1 cellular context compared by ENCODE assay signal in the genomic region with DNA sequence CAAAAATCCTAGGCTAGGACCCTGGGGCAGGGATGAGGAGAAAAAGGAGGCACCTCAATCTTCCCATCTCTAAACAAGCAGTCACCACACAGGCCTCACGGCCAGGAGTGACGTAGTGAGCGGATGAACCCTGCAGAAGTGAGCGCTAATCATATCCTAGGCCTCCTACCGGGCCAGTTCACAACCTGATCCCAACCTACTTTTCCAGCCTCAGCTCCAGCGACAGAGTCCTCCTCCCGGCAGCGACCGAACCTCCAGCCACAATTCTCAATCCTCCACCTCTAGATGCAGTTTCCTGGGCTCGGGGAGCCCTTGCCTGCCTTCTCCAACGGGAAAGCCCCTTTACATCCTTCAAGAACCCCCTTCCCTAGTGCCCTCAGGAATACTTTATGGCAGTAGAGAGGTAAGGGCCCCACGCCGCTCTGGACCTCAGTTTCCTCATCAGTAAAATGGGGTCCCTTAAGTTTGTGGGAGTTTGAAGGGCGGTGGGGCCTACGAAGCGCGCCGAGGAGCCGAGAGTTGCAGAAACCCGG.
A peak's percentile ranks its signal among the peaks of the same experiment; 100 is the strongest.
TF ChIP-seq lines count a peak whose summit lies in the region.

No MANE protein-coding gene starts in this region.

TF ChIP-seq in HepG2, 621 proteins besides CTCF, POLR2A, EP300 and RAD21 (continued from another document and continues in another):
- TF ChIP-seq FIP1L1 (IDR thresholded peaks at IDR 0.05; ENCODE audit: borderline replicate concordance, insufficient read depth, low read depth, low read length) (0 out of 2 replicates have a peak, but pooled peaks have one; percentile 14), MXI1 (IDR thresholded peaks at IDR 0.05; ENCODE audit: borderline replicate concordance, low read depth, low read length) (no peak), CHD2 (IDR thresholded peaks at IDR 0.05; ENCODE audit: low read depth, low read length) (no peak), NAIF1 (CRISPR knock-in tag; IDR thresholded peaks at IDR 0.05; ENCODE audit: borderline replicate concordance) (no peak), CHCHD3 (CRISPR knock-in tag; IDR thresholded peaks at IDR 0.05) (no peak), ZNF230 (CRISPR knock-in tag; IDR thresholded peaks at IDR 0.05) (no peak), SSRP1 (CRISPR knock-in tag; IDR thresholded peaks at IDR 0.05) (no peak), MED13 (CRISPR knock-in tag; IDR thresholded peaks at IDR 0.05) (no peak), PAF1 (CRISPR knock-in tag; IDR thresholded peaks at IDR 0.05) (no peak), U2AF2 (IDR thresholded peaks at IDR 0.05; ENCODE audit: low read depth, low read length) (0 out of 2 replicates have a peak, but pooled peaks have one; percentile 9), MXD4 (CRISPR knock-in tag; IDR thresholded peaks at IDR 0.05) (no peak), ZNF274 (CRISPR knock-in tag; IDR thresholded peaks at IDR 0.05) (no peak), ZNF24 (IDR thresholded peaks at IDR 0.05) (no peak), SATB2 (CRISPR knock-in tag; IDR thresholded peaks at IDR 0.05) (0 out of 2 replicates have a peak, but pooled peaks have one; percentile 17), ZNF674 (CRISPR knock-in tag; IDR thresholded peaks at IDR 0.05; ENCODE audit: low read depth) (no peak), ZFP82 (CRISPR knock-in tag; IDR thresholded peaks at IDR 0.05; ENCODE audit: borderline replicate concordance) (no peak), REPIN1 (CRISPR knock-in tag; IDR thresholded peaks at IDR 0.05; ENCODE audit: borderline replicate concordance, low read depth) (no peak), ZNF205 (CRISPR knock-in tag; IDR thresholded peaks at IDR 0.05) (peak; percentile 100), NR3C1 (CRISPR knock-in tag; IDR thresholded peaks at IDR 0.05) (no peak), ZNF263 (CRISPR knock-in tag; IDR thresholded peaks at IDR 0.05) (peak; percentile 64; the same call in 1 of the 2 replicates), KDM5A (IDR thresholded peaks at IDR 0.05; ENCODE audit: borderline replicate concordance, low read length) (no peak), XBP1 (CRISPR knock-in tag; IDR thresholded peaks at IDR 0.05) (no peak), KLF9 (CRISPR knock-in tag; IDR thresholded peaks at IDR 0.05; ENCODE audit: low read depth) (no peak), AGO2 (optimal IDR thresholded peaks at IDR 0.05; ENCODE audit: low read depth, low read length) (no peak), MAFG (CRISPR knock-in tag; IDR thresholded peaks at IDR 0.05) (no peak), NCOR1 (IDR thresholded peaks at IDR 0.05; ENCODE audit: borderline replicate concordance, low read length) (no peak), NR1H2 (CRISPR knock-in tag; IDR thresholded peaks at IDR 0.05; ENCODE audit: borderline replicate concordance, low read depth) (no peak), EEA1 (CRISPR knock-in tag; IDR thresholded peaks at IDR 0.05; ENCODE audit: borderline replicate concordance) (no peak), GFI1 (CRISPR knock-in tag; IDR thresholded peaks at IDR 0.05; ENCODE audit: borderline replicate concordance) (no peak; the same call in 1 of the 2 replicates), JARID2 (CRISPR knock-in tag; IDR thresholded peaks at IDR 0.05; ENCODE audit: insufficient replicate concordance) (no peak), ZNF567 (CRISPR knock-in tag; IDR thresholded peaks at IDR 0.05; ENCODE audit: borderline replicate concordance) (no peak), GLI4 (CRISPR knock-in tag; IDR thresholded peaks at IDR 0.05; ENCODE audit: borderline replicate concordance) (no peak), MEF2D (CRISPR knock-in tag; IDR thresholded peaks at IDR 0.05) (no peak), KDM1A (CRISPR knock-in tag; IDR thresholded peaks at IDR 0.05) (no peak), SOX13 (IDR thresholded peaks at IDR 0.05) (no peak), SOX13 (CRISPR knock-in tag; conservative IDR thresholded peaks at IDR 0.05 in 1 of 2, IDR thresholded peaks at IDR 0.05 in 1 of 2) (no peak), ZNF614 (CRISPR knock-in tag; IDR thresholded peaks at IDR 0.05; ENCODE audit: borderline replicate concordance) (no peak), SETDB1 (CRISPR knock-in tag; IDR thresholded peaks at IDR 0.05; ENCODE audit: borderline replicate concordance) (no peak), RBM22 (optimal IDR thresholded peaks at IDR 0.05; ENCODE audit: low read length) (no peak)
- TF ChIP-seq, protein P1, sequence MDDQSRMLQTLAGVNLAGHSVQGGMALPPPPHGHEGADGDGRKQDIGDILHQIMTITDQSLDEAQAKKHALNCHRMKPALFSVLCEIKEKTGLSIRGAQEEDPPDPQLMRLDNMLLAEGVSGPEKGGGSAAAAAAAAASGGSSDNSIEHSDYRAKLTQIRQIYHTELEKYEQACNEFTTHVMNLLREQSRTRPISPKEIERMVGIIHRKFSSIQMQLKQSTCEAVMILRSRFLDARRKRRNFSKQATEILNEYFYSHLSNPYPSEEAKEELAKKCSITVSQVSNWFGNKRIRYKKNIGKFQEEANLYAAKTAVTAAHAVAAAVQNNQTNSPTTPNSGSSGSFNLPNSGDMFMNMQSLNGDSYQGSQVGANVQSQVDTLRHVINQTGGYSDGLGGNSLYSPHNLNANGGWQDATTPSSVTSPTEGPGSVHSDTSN (CRISPR knock-in tag; IDR thresholded peaks at IDR 0.05; ENCODE audit: borderline replicate concordance): no peak
- TF ChIP-seq, protein P2, sequence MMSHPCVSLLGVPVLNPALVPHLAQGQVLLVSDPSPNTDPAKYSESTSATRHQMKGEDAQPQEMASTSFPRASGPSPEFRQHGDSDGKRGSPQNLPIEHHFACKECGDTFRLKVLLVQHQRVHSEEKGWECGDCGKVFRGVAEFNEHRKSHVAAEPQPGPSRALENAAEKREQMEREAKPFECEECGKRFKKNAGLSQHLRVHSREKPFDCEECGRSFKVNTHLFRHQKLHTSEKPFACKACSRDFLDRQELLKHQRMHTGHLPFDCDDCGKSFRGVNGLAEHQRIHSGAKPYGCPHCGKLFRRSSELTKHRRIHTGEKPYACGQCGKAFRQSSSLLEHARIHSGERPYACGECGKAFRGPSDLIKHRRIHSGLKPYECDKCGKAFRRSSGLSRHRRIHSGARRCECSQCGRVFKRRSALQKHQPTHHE (CRISPR knock-in tag; IDR thresholded peaks at IDR 0.05; ENCODE audit: borderline replicate concordance): no peak
- TF ChIP-seq, protein P3, sequence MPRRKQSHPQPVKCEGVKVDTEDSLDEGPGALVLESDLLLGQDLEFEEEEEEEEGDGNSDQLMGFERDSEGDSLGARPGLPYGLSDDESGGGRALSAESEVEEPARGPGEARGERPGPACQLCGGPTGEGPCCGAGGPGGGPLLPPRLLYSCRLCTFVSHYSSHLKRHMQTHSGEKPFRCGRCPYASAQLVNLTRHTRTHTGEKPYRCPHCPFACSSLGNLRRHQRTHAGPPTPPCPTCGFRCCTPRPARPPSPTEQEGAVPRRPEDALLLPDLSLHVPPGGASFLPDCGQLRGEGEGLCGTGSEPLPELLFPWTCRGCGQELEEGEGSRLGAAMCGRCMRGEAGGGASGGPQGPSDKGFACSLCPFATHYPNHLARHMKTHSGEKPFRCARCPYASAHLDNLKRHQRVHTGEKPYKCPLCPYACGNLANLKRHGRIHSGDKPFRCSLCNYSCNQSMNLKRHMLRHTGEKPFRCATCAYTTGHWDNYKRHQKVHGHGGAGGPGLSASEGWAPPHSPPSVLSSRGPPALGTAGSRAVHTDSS (CRISPR knock-in tag; conservative IDR thresholded peaks at IDR 0.05): no peak
- TF ChIP-seq, protein P4, sequence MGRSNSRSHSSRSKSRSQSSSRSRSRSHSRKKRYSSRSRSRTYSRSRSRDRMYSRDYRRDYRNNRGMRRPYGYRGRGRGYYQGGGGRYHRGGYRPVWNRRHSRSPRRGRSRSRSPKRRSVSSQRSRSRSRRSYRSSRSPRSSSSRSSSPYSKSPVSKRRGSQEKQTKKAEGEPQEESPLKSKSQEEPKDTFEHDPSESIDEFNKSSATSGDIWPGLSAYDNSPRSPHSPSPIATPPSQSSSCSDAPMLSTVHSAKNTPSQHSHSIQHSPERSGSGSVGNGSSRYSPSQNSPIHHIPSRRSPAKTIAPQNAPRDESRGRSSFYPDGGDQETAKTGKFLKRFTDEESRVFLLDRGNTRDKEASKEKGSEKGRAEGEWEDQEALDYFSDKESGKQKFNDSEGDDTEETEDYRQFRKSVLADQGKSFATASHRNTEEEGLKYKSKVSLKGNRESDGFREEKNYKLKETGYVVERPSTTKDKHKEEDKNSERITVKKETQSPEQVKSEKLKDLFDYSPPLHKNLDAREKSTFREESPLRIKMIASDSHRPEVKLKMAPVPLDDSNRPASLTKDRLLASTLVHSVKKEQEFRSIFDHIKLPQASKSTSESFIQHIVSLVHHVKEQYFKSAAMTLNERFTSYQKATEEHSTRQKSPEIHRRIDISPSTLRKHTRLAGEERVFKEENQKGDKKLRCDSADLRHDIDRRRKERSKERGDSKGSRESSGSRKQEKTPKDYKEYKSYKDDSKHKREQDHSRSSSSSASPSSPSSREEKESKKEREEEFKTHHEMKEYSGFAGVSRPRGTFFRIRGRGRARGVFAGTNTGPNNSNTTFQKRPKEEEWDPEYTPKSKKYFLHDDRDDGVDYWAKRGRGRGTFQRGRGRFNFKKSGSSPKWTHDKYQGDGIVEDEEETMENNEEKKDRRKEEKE (IDR thresholded peaks at IDR 0.05): no peak
- TF ChIP-seq, protein P5, sequence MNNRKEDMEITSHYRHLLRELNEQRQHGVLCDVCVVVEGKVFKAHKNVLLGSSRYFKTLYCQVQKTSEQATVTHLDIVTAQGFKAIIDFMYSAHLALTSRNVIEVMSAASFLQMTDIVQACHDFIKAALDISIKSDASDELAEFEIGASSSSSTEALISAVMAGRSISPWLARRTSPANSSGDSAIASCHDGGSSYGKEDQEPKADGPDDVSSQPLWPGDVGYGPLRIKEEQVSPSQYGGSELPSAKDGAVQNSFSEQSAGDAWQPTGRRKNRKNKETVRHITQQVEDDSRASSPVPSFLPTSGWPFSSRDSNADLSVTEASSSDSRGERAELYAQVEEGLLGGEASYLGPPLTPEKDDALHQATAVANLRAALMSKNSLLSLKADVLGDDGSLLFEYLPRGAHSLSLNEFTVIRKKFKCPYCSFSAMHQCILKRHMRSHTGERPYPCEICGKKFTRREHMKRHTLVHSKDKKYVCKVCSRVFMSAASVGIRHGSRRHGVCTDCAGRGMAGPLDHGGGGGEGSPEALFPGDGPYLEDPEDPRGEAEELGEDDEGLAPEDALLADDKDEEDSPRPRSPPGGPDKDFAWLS (CRISPR knock-in tag; IDR thresholded peaks at IDR 0.05; ENCODE audit: borderline replicate concordance): no peak
- TF ChIP-seq, protein P6, sequence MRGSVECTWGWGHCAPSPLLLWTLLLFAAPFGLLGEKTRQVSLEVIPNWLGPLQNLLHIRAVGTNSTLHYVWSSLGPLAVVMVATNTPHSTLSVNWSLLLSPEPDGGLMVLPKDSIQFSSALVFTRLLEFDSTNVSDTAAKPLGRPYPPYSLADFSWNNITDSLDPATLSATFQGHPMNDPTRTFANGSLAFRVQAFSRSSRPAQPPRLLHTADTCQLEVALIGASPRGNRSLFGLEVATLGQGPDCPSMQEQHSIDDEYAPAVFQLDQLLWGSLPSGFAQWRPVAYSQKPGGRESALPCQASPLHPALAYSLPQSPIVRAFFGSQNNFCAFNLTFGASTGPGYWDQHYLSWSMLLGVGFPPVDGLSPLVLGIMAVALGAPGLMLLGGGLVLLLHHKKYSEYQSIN (CRISPR knock-in tag; IDR thresholded peaks at IDR 0.05; ENCODE audit: borderline replicate concordance): no peak
- TF ChIP-seq, protein P7, sequence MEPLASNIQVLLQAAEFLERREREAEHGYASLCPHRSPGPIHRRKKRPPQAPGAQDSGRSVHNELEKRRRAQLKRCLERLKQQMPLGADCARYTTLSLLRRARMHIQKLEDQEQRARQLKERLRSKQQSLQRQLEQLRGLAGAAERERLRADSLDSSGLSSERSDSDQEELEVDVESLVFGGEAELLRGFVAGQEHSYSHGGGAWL (CRISPR knock-in tag; IDR thresholded peaks at IDR 0.05): no peak
- TF ChIP-seq, protein P8, sequence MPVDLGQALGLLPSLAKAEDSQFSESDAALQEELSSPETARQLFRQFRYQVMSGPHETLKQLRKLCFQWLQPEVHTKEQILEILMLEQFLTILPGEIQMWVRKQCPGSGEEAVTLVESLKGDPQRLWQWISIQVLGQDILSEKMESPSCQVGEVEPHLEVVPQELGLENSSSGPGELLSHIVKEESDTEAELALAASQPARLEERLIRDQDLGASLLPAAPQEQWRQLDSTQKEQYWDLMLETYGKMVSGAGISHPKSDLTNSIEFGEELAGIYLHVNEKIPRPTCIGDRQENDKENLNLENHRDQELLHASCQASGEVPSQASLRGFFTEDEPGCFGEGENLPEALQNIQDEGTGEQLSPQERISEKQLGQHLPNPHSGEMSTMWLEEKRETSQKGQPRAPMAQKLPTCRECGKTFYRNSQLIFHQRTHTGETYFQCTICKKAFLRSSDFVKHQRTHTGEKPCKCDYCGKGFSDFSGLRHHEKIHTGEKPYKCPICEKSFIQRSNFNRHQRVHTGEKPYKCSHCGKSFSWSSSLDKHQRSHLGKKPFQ (CRISPR knock-in tag; IDR thresholded peaks at IDR 0.05; ENCODE audit: insufficient replicate concordance): no peak
- TF ChIP-seq, protein P9, sequence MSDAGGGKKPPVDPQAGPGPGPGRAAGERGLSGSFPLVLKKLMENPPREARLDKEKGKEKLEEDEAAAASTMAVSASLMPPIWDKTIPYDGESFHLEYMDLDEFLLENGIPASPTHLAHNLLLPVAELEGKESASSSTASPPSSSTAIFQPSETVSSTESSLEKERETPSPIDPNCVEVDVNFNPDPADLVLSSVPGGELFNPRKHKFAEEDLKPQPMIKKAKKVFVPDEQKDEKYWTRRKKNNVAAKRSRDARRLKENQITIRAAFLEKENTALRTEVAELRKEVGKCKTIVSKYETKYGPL (CRISPR knock-in tag; IDR thresholded peaks at IDR 0.05): no peak
- TF ChIP-seq, protein P10, sequence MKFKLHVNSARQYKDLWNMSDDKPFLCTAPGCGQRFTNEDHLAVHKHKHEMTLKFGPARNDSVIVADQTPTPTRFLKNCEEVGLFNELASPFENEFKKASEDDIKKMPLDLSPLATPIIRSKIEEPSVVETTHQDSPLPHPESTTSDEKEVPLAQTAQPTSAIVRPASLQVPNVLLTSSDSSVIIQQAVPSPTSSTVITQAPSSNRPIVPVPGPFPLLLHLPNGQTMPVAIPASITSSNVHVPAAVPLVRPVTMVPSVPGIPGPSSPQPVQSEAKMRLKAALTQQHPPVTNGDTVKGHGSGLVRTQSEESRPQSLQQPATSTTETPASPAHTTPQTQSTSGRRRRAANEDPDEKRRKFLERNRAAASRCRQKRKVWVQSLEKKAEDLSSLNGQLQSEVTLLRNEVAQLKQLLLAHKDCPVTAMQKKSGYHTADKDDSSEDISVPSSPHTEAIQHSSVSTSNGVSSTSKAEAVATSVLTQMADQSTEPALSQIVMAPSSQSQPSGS (CRISPR knock-in tag; IDR thresholded peaks at IDR 0.05): no peak
- TF ChIP-seq, protein P11, sequence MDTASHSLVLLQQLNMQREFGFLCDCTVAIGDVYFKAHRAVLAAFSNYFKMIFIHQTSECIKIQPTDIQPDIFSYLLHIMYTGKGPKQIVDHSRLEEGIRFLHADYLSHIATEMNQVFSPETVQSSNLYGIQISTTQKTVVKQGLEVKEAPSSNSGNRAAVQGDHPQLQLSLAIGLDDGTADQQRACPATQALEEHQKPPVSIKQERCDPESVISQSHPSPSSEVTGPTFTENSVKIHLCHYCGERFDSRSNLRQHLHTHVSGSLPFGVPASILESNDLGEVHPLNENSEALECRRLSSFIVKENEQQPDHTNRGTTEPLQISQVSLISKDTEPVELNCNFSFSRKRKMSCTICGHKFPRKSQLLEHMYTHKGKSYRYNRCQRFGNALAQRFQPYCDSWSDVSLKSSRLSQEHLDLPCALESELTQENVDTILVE (CRISPR knock-in tag; IDR thresholded peaks at IDR 0.05): no peak
